ENCODE assay signal across 8 cellular contexts in genomic region chrX:56248492-56248891, GRCh38. TPM values are rescaled to one million over a fixed set of nuclear protein-coding genes. Genes with fewer than 3 reads are reported as not detected.
DNase-seq lines count a peak whose midpoint lies in the region; ATAC-seq and TF ChIP-seq lines count a peak whose summit lies in the region.

No MANE protein-coding gene starts in this region.

- H3K27me3 ChIP-seq in OCI-LY1 (ENCODE audit: insufficient read depth, low read length) (no peaks in the 10 kb centered on the region), psoas muscle (ENCODE audit: insufficient read depth in 3 of 3, low read length in 2 of 3) (peaks cover 0 to 4% (median 0%) of the 10 kb centered on the region in 3 donors)

- no peaks in the 10 kb centered on the region for H3K9me3 ChIP-seq in OCI-LY1 (ENCODE audit: low read length)
- H3K9me3 ChIP-seq in psoas muscle, result no peaks in the 10 kb centered on the region

- no peak overlapping the region for H3K27ac ChIP-seq in OCI-LY1 (ENCODE audit: low read depth, low read length, poor library complexity, severe bottlenecking)
- H3K27ac ChIP-seq in psoas muscle, result no peak overlapping the region

- H3K4me2 ChIP-seq in OCI-LY1 (ENCODE audit: low read length), result peak overlapping the region; percentile 32; the same call in 1 of the 2 replicates

- no peaks in the 10 kb centered on the region for H3K4me1 ChIP-seq in OCI-LY1 (ENCODE audit: insufficient read depth, low read length, severe bottlenecking)
- H3K4me1 ChIP-seq in psoas muscle, result no peaks in the 10 kb centered on the region

- H3K36me3 ChIP-seq in OCI-LY1 (ENCODE audit: insufficient read depth, low read length) (no peaks in the 10 kb centered on the region), psoas muscle (ENCODE audit: insufficient read depth in 1 of 2, low read depth in 1 of 2) (peaks cover 0 to 3% of the 10 kb centered on the region in 2 donors)

- H3K9ac ChIP-seq in OCI-LY1 (ENCODE audit: low read length), result no peak overlapping the region

- peak; percentile 58; the same call in 1 of the 2 replicates for TF ChIP-seq CTCF in OCI-LY1 (IDR thresholded peaks at IDR 0.05; ENCODE audit: low read length)
- peak; percentile 54 for TF ChIP-seq CTCF in foreskin fibroblast (IDR thresholded peaks at IDR 0.05; ENCODE audit: low read depth, low read length)
- peak; percentile 67 for TF ChIP-seq CTCF in psoas muscle (IDR thresholded peaks at IDR 0.05)

- ATAC-seq in GM18519 (IDR thresholded peaks at IDR 0.05; ENCODE audit: low FRiP score, unreplicated experiment) (peak; percentile 75), HG03135 (IDR thresholded peaks at IDR 0.05; ENCODE audit: unreplicated experiment) (peak; percentile 85), psoas muscle (peak in 3 of 4 donors; percentile 53 to 79 (median 69)), HG03196 (IDR thresholded peaks at IDR 0.05; ENCODE audit: unreplicated experiment) (no peak)

- H3F3A ChIP-seq in OCI-LY1 (ENCODE audit: insufficient read depth, low read length), result no peaks in the 10 kb centered on the region

- H3K9me2 ChIP-seq in OCI-LY1 (ENCODE audit: low read depth, low read length), result no peaks in the 10 kb centered on the region

- H3K79me2 ChIP-seq in OCI-LY1 (ENCODE audit: insufficient read depth, low read length), result no peaks in the 10 kb centered on the region

- intact Hi-C loops in psoas muscle (cut with DNase I), result no loop called here

- peak; percentile 44 for DNase-seq in AG20443 (ENCODE audit: low spot score)
- DNase-seq in activated T-helper 1 cell treated with Interleukin-2 at 50 U/mL for 16 hours (ENCODE audit: low read depth), result peak; percentile 29
- DNase-seq in foreskin fibroblast, result peak in 1 of 2 donors; percentile 64
- DNase-seq in psoas muscle, result peak; percentile 34 to 58

- H4K20me1 ChIP-seq in OCI-LY1 (ENCODE audit: insufficient read depth, low read length), result no peaks in the 10 kb centered on the region

- H3K4me3 ChIP-seq in OCI-LY1 (ENCODE audit: low read depth, low read length, poor library complexity, severe bottlenecking) (no peak overlapping the region), foreskin fibroblast (ENCODE audit: low read depth in 1 of 2, low read length in 2 of 2) (no peak overlapping the region), psoas muscle (no peak overlapping the region)

- 6 to 9% (median 7%) methylated on average over 5 of the region's 5 CpGs for WGBS in psoas muscle, 3 donors

- no peak overlapping the region for H2AFZ ChIP-seq in OCI-LY1 (ENCODE audit: low read length)

RNA-seq across cellular contexts. Expression of gene KLF8, which starts 16.3 kb away (rescaled TPM):
- 1 to 10 TPM; 2.5 to 5.0 (median 3.6) TPM for total RNA-seq in psoas muscle
- polyA plus RNA-seq in psoas muscle, result 1 to 10 TPM in 2 of 3 donors, under 1 TPM in 1; 0.99 to 4.3 (median 1.8) TPM
